Comparison of ENCODE assay signal across 1 cellular context in the genomic region with DNA sequence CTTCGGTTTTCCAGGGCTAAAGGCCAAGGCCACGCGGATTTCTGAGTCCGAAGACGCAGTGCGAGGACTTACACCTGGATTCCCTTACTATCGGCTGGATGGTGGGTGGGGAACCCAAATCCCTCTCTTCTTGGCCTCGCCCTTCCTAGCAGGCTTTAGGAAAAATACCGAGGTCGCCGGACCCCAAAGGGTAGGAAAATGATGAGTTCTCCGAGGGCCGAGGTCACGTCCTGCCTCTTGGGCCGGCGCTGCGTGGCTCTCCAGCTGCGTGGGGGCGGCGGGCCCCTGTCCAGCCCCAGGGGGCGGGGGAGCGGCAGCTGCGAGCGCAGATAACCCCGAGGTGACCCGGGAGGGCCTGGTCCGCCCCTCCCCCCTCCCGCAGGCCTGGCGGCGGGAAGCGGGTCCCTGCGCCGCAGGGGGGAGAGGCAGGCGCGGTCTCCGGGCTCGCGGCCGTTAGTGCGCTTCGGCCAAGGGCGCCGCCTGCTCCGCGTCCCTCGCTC.
TF ChIP-seq lines count a peak whose summit lies in the region.

No MANE protein-coding gene starts in this region.

TF ChIP-seq in K562, 482 proteins besides CTCF, POLR2A, EP300 and RAD21 (continued from another document):
- TF ChIP-seq, protein P1, sequence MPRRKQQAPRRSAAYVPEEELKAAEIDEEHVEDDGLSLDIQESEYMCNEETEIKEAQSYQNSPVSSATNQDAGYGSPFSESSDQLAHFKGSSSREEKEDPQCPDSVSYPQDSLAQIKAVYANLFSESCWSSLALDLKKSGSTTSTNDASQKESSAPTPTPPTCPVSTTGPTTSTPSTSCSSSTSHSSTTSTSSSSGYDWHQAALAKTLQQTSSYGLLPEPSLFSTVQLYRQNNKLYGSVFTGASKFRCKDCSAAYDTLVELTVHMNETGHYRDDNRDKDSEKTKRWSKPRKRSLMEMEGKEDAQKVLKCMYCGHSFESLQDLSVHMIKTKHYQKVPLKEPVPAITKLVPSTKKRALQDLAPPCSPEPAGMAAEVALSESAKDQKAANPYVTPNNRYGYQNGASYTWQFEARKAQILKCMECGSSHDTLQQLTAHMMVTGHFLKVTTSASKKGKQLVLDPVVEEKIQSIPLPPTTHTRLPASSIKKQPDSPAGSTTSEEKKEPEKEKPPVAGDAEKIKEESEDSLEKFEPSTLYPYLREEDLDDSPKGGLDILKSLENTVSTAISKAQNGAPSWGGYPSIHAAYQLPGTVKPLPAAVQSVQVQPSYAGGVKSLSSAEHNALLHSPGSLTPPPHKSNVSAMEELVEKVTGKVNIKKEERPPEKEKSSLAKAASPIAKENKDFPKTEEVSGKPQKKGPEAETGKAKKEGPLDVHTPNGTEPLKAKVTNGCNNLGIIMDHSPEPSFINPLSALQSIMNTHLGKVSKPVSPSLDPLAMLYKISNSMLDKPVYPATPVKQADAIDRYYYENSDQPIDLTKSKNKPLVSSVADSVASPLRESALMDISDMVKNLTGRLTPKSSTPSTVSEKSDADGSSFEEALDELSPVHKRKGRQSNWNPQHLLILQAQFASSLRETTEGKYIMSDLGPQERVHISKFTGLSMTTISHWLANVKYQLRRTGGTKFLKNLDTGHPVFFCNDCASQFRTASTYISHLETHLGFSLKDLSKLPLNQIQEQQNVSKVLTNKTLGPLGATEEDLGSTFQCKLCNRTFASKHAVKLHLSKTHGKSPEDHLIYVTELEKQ (CRISPR knock-in tag; IDR thresholded peaks at IDR 0.05), result no peak
- TF ChIP-seq SAP30 (IDR thresholded peaks at IDR 0.05; ENCODE audit: borderline replicate concordance, insufficient read depth, low read depth, low read length, poor library complexity, severe bottlenecking) (no peak), CBFA2T3 (IDR thresholded peaks at IDR 0.05) (peak; percentile 98), ZNF140 (CRISPR knock-in tag; IDR thresholded peaks at IDR 0.05) (no peak), ZNF644 (tag; IDR thresholded peaks at IDR 0.05; ENCODE audit: low read depth) (peak; percentile 51; the same call in 1 of the 2 replicates), SMC3 (conservative IDR thresholded peaks at IDR 0.05; ENCODE audit: insufficient read depth, low read depth, low read length) (no peak), E2F3 (CRISPR knock-in tag; IDR thresholded peaks at IDR 0.05) (peak; percentile 94), ZNF165 (CRISPR knock-in tag; IDR thresholded peaks at IDR 0.05; ENCODE audit: borderline replicate concordance) (no peak), NR2C2 (CRISPR knock-in tag; IDR thresholded peaks at IDR 0.05) (peak; percentile 92), NR2C2 (tag; IDR thresholded peaks at IDR 0.05) (peak; percentile 97)
- TF ChIP-seq, protein P2, sequence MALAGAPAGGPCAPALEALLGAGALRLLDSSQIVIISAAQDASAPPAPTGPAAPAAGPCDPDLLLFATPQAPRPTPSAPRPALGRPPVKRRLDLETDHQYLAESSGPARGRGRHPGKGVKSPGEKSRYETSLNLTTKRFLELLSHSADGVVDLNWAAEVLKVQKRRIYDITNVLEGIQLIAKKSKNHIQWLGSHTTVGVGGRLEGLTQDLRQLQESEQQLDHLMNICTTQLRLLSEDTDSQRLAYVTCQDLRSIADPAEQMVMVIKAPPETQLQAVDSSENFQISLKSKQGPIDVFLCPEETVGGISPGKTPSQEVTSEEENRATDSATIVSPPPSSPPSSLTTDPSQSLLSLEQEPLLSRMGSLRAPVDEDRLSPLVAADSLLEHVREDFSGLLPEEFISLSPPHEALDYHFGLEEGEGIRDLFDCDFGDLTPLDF (CRISPR knock-in tag; IDR thresholded peaks at IDR 0.05), result peak; percentile 60; the same call in 1 of the 2 replicates
- TF ChIP-seq, protein P3, sequence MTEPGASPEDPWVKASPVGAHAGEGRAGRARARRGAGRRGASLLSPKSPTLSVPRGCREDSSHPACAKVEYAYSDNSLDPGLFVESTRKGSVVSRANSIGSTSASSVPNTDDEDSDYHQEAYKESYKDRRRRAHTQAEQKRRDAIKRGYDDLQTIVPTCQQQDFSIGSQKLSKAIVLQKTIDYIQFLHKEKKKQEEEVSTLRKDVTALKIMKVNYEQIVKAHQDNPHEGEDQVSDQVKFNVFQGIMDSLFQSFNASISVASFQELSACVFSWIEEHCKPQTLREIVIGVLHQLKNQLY (CRISPR knock-in tag; conservative IDR thresholded peaks at IDR 0.05), result no peak
- TF ChIP-seq, protein P4, sequence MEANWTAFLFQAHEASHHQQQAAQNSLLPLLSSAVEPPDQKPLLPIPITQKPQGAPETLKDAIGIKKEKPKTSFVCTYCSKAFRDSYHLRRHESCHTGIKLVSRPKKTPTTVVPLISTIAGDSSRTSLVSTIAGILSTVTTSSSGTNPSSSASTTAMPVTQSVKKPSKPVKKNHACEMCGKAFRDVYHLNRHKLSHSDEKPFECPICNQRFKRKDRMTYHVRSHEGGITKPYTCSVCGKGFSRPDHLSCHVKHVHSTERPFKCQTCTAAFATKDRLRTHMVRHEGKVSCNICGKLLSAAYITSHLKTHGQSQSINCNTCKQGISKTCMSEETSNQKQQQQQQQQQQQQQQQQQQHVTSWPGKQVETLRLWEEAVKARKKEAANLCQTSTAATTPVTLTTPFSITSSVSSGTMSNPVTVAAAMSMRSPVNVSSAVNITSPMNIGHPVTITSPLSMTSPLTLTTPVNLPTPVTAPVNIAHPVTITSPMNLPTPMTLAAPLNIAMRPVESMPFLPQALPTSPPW (CRISPR knock-in tag; IDR thresholded peaks at IDR 0.05), result peak; percentile 91
- TF ChIP-seq, protein P5, sequence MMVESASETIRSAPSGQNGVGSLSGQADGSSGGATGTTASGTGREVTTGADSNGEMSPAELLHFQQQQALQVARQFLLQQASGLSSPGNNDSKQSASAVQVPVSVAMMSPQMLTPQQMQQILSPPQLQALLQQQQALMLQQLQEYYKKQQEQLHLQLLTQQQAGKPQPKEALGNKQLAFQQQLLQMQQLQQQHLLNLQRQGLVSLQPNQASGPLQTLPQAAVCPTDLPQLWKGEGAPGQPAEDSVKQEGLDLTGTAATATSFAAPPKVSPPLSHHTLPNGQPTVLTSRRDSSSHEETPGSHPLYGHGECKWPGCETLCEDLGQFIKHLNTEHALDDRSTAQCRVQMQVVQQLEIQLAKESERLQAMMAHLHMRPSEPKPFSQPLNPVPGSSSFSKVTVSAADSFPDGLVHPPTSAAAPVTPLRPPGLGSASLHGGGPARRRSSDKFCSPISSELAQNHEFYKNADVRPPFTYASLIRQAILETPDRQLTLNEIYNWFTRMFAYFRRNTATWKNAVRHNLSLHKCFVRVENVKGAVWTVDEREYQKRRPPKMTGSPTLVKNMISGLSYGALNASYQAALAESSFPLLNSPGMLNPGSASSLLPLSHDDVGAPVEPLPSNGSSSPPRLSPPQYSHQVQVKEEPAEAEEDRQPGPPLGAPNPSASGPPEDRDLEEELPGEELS (CRISPR knock-in tag; IDR thresholded peaks at IDR 0.05; ENCODE audit: borderline replicate concordance), result no peak
- TF ChIP-seq, protein P6, sequence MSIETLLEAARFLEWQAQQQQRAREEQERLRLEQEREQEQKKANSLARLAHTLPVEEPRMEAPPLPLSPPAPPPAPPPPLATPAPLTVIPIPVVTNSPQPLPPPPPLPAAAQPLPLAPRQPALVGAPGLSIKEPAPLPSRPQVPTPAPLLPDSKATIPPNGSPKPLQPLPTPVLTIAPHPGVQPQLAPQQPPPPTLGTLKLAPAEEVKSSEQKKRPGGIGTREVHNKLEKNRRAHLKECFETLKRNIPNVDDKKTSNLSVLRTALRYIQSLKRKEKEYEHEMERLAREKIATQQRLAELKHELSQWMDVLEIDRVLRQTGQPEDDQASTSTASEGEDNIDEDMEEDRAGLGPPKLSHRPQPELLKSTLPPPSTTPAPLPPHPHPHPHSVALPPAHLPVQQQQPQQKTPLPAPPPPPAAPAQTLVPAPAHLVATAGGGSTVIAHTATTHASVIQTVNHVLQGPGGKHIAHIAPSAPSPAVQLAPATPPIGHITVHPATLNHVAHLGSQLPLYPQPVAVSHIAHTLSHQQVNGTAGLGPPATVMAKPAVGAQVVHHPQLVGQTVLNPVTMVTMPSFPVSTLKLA (conservative IDR thresholded peaks at IDR 0.05), result peak; percentile 13 to 71; a peak in 2 of 4 replicates
